Comparison of ENCODE assay signal across 12 cellular contexts in the genomic region with DNA sequence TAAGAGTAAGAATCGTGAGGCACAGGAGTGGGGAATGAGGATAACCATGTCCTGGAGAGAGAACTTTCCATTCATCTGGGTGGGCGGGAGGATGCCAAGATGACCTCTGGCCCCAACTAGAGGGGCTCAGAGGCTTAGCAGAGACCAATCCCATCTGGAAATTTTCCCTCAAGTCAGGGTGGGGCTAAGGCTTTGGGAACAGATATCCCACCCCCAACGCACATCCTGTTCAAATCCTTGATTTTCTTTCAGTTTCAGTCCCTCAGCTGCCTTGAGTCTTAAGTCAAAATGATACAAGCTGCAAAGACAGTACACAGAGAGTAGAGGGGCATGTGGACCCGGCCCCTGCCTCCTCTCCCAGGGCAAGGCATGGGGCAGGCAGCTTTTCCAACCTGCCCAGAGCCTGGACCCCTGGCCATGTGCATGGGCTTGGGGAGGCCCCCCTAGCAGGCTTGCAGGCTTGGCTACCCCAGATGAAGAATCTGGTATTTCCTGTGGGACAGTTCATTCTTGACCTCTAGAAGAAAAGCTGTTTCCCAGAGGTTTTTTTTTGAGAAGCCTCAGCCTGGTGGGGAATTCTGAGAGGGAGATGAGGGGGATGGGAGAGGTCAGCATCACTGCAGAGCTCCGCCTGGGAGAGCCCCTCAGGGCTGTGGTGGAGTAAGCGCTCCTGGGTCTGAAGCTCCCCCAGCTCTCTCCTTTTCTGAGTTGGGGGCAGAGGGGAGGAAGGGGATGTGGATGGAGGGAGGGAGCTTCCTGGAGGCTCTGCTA.
DNase-seq lines count a peak whose midpoint lies in the region; TF ChIP-seq lines count a peak whose summit lies in the region.
"Had no signal": no experiment of that assay in that cellular context is flagged by ENCODE, and none has a peak within 500 bp of the region (broad histone marks: within the 10 kb centered on the region; RNA-seq: fewer than 3 reads in every experiment).

No MANE protein-coding gene starts in this region.

- peaks cover 77% of the 10 kb centered on the region for H3K4me1 Mint-ChIP-seq in nephron

- no peaks in the 10 kb centered on the region for H3K27me3 ChIP-seq in Peyer's patch
- no peaks in the 10 kb centered on the region for H3K27me3 ChIP-seq in esophagus muscularis mucosa
- no peaks in the 10 kb centered on the region for H3K27me3 ChIP-seq in tibial nerve
- H3K27me3 ChIP-seq in BE2C: no peaks in the 10 kb centered on the region

- peak overlapping the region in 2 of 4 donors; percentile 8 to 21 for H3K4me3 ChIP-seq in Peyer's patch
- peak overlapping the region; percentile 66 to 81 (median 74) for H3K4me3 ChIP-seq in esophagus muscularis mucosa
- no peak overlapping the region for H3K4me3 ChIP-seq in tibial nerve
- H3K4me3 ChIP-seq in BE2C (ENCODE audit: low read depth, low read length): no peak overlapping the region

- H3K27ac Mint-ChIP-seq in nephron: peak overlapping the region; percentile 94 to 99 (median 96)
- H3K27ac Mint-ChIP-seq: naive thymus-derived CD4-positive, alpha-beta T cell had no signal

- H3K36me3 Mint-ChIP-seq in nephron (ENCODE audit: low read depth): peaks cover 7% of the 10 kb centered on the region
- H3K36me3 Mint-ChIP-seq: naive thymus-derived CD4-positive, alpha-beta T cell had no signal

- H3K27me3 Mint-ChIP-seq in nephron (ENCODE audit: low read depth): no peaks in the 10 kb centered on the region

- TF ChIP-seq POLR2A in Peyer's patch (IDR thresholded peaks at IDR 0.05): no peak
- no peak for TF ChIP-seq POLR2A in esophagus muscularis mucosa (IDR thresholded peaks at IDR 0.05; ENCODE audit: low read depth)
- no peak for TF ChIP-seq POLR2A in tibial nerve (IDR thresholded peaks at IDR 0.05)

- H3K36me3 ChIP-seq in Peyer's patch (peaks cover 0 to 23% (median 0%) of the 10 kb centered on the region in 3 donors), esophagus muscularis mucosa (peaks cover 0 to 52% (median 12%) of the 10 kb centered on the region in 4 donors), tibial nerve (no peaks in the 10 kb centered on the region), BE2C (no peaks in the 10 kb centered on the region)

- intact Hi-C loops in esophagus muscularis mucosa (cut with DNase I): no loop called here

- peak overlapping the region; percentile 9 to 73 (median 54) for H3K27ac ChIP-seq in Peyer's patch
- H3K27ac ChIP-seq in esophagus muscularis mucosa (replicated peaks in 1 of 4): peak overlapping the region; percentile 94 to 97 (median 96)
- H3K27ac ChIP-seq in tibial nerve: peak overlapping the region in 3 of 4 donors; percentile 7 to 68 (median 64)

- H3K9me3 ChIP-seq in Peyer's patch (no peaks in the 10 kb centered on the region), esophagus muscularis mucosa (no peaks in the 10 kb centered on the region), tibial nerve (no peaks in the 10 kb centered on the region), BE2C (no peaks in the 10 kb centered on the region)

- DNase-seq in Peyer's patch (no peak), esophagus muscularis mucosa (ENCODE audit: extremely low spot score) (no peak), tibial nerve (ENCODE audit: low spot score in 2 of 2) (no peak), BE2C (no peak), activated gamma-delta T cell treated with Interleukin-2 at 50 U/mL for 16 hours (no peak)
- no peak for DNase-seq in activated CD4-positive, alpha-beta T cell treated with anti-CD3 and anti-CD28 coated beads, Interleukin-2, amount 50 U/mL, for 1 hour
- DNase-seq: activated CD8-positive, alpha-beta memory T cell treated with anti-CD3 and anti-CD28 coated beads, Interleukin-2, amount 50 U/mL, for 4 hours; effector memory CD4-positive, alpha-beta T cell; naive thymus-derived CD4-positive, alpha-beta T cell; NCI-H1105; NCI-H510A treated with DMSO at 0.1 percent for 48 hours had no signal

- TF ChIP-seq CTCF in Peyer's patch (IDR thresholded peaks at IDR 0.05) (no peak), esophagus muscularis mucosa (IDR thresholded peaks at IDR 0.05) (no peak), nephron (IDR thresholded peaks at IDR 0.05; ENCODE audit: unreplicated experiment in 3 of 3) (no peak), tibial nerve (IDR thresholded peaks at IDR 0.05) (no peak), BE2C (IDR thresholded peaks at IDR 0.05; ENCODE audit: low read depth, low read length) (no peak)

- H3K9me3 Mint-ChIP-seq in nephron: no peaks in the 10 kb centered on the region
- H3K9me3 Mint-ChIP-seq: naive thymus-derived CD4-positive, alpha-beta T cell had no signal

- no peak for TF ChIP-seq EP300 in esophagus muscularis mucosa (IDR thresholded peaks at IDR 0.05)
- TF ChIP-seq EP300 in tibial nerve (IDR thresholded peaks at IDR 0.05): no peak

- H3K4me1 ChIP-seq in Peyer's patch (peaks cover 0 to 52% (median 0%) of the 10 kb centered on the region in 4 donors), esophagus muscularis mucosa (peaks cover 55 to 74% (median 73%) of the 10 kb centered on the region in 4 donors), tibial nerve (peaks cover 0 to 47% (median 20%) of the 10 kb centered on the region in 4 donors), BE2C (no peaks in the 10 kb centered on the region; the same call in 1 of the 2 replicates)

- H3K4me3 Mint-ChIP-seq in nephron: peak overlapping the region; percentile 45 to 52 (median 50)
- H3K4me3 Mint-ChIP-seq: naive thymus-derived CD4-positive, alpha-beta T cell had no signal

- WGBS in esophagus muscularis mucosa: 26% methylated on average over 6 of the region's 6 CpGs
- 47 to 52% methylated on average over 6 of the region's 6 CpGs for WGBS in tibial nerve, 2 donors

Comparison
In these comparisons a context has a peak if more than half of its experiments do, and no peak if none do; other contexts are left out.
1. H3K4me3 ChIP-seq: peak in esophagus muscularis mucosa (4 of 4); none in tibial nerve (0 of 4) and BE2C (single experiment).
2. Peak in every context shown above with its lines, with median percentiles within 50 percentile points of each other: H3K27ac ChIP-seq.